Comparison of ENCODE assay signal across 10 cellular contexts in the genomic region with DNA sequence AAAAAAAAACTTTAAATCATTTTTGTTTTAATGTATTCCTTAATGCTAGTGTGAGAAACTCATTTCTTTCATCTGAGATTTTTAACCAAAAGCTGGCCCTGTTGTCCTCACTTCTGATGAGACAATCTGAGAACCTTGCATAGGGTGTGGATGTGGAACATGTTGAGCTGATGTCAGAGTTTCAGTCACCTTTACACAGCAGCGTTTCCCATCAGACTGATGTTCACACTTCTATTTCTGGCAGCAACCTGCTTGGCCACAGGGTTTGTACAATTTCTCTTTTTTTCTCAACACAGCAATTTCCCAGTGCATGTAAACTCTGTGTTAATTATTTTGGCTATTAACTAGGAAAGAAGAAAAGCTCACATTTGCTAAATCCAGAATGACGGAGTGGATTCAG.
DNase-seq lines count a peak whose midpoint lies in the region; ATAC-seq and TF ChIP-seq lines count a peak whose summit lies in the region.
"Had no signal": no experiment of that assay in that cellular context is flagged by ENCODE, and none has a peak within 500 bp of the region (broad histone marks: within the 10 kb centered on the region; RNA-seq: fewer than 3 reads in every experiment).

No MANE protein-coding gene starts in this region.

- H3K36me3 Mint-ChIP-seq in CD4-positive, alpha-beta memory T cell: no peaks in the 10 kb centered on the region

- H3K9ac ChIP-seq in endocrine pancreas (ENCODE audit: control insufficient read depth, insufficient read depth, low read length): no peak overlapping the region

- ATAC-seq in GM18861 (IDR thresholded peaks at IDR 0.05; ENCODE audit: unreplicated experiment): peak; percentile 62
- ATAC-seq in GM21447 (IDR thresholded peaks at IDR 0.05; ENCODE audit: unreplicated experiment): peak; percentile 86
- peak; percentile 82 for ATAC-seq in HG03342 (IDR thresholded peaks at IDR 0.05; ENCODE audit: unreplicated experiment)

- no peak for DNase-seq in NCI-H345 (lab: John Stamatoyannopoulos, UW)
- no peak for DNase-seq in CD4-positive, alpha-beta memory T cell
- DNase-seq in dedifferentiated amniotic fluid mesenchymal stem cell (ENCODE audit: extremely low spot score): no peak
- no peak for DNase-seq in foreskin fibroblast
- DNase-seq: GF-D8 had no signal

- H3K27me3 ChIP-seq in endocrine pancreas (ENCODE audit: control insufficient read depth, insufficient read depth, low read length): no peaks in the 10 kb centered on the region
- no peaks in the 10 kb centered on the region for H3K27me3 ChIP-seq in CD4-positive, alpha-beta memory T cell (ENCODE audit: insufficient read depth, low read length)

- intact Hi-C loops in CD4-positive, alpha-beta memory T cell (cut with micrococcal nuclease): loop anchor here (5.0 kb wide), 1 partner anchor 284 kb away; no protein-coding TSS in a partner anchor

- TF ChIP-seq CTCF in foreskin fibroblast (IDR thresholded peaks at IDR 0.05; ENCODE audit: low read depth, low read length): no peak

- no peak overlapping the region for H3K4me3 Mint-ChIP-seq in CD4-positive, alpha-beta memory T cell

- POLR2A ChIA-PET in CD4-positive, alpha-beta memory T cell (lab: Charles Lee; ENCODE audit: partially characterized antibody): interaction anchor here (0.9 kb wide), 1 partner anchor 224 kb away, joined by 3 read pairs; no protein-coding TSS in a partner anchor

- no peak overlapping the region for H3K27ac ChIP-seq in CD4-positive, alpha-beta memory T cell (ENCODE audit: low read depth, low read length)

- H3K4me3 ChIP-seq in endocrine pancreas (ENCODE audit: control insufficient read depth, insufficient read depth, low read length) (peak overlapping the region; percentile 40), foreskin fibroblast (ENCODE audit: low read depth in 1 of 2, low read length in 2 of 2) (no peak overlapping the region)
- no peak overlapping the region for H3K4me3 ChIP-seq in CD4-positive, alpha-beta memory T cell (ENCODE audit: low read length in 2 of 2)

- CTCF ChIA-PET in CD4-positive, alpha-beta memory T cell (lab: Charles Lee; ENCODE audit: partially characterized antibody): interaction anchor here (1.0 to 2.0 kb wide), 2 partner anchors 50 to 285 kb away, joined by 3 to 10 read pairs; no protein-coding TSS in a partner anchor

- H3K27me3 Mint-ChIP-seq in CD4-positive, alpha-beta memory T cell: no peaks in the 10 kb centered on the region
- H3K27me3 Mint-ChIP-seq: progenitor cell of endocrine pancreas had no signal

- H3K36me3 ChIP-seq in endocrine pancreas (ENCODE audit: control insufficient read depth, insufficient read depth, low read length): no peaks in the 10 kb centered on the region
- no peaks in the 10 kb centered on the region for H3K36me3 ChIP-seq in CD4-positive, alpha-beta memory T cell (ENCODE audit: insufficient read depth, low read length)

- H3K9me3 Mint-ChIP-seq in CD4-positive, alpha-beta memory T cell: no peaks in the 10 kb centered on the region

- H3K4me1 Mint-ChIP-seq in CD4-positive, alpha-beta memory T cell: peaks cover 20 to 30% (median 25%) of the 10 kb centered on the region in 4 donors

- H3K4me1 ChIP-seq in endocrine pancreas (ENCODE audit: control insufficient read depth, insufficient read depth, low read length): no peaks in the 10 kb centered on the region
- peaks cover 21% of the 10 kb centered on the region for H3K4me1 ChIP-seq in CD4-positive, alpha-beta memory T cell (ENCODE audit: insufficient read depth, low read length)

- H3K27ac Mint-ChIP-seq in CD4-positive, alpha-beta memory T cell: no peak overlapping the region

- H3K9me3 ChIP-seq in endocrine pancreas (ENCODE audit: control insufficient read depth, low read length): no peaks in the 10 kb centered on the region
- H3K9me3 ChIP-seq in CD4-positive, alpha-beta memory T cell (ENCODE audit: control insufficient read depth in 1 of 2, low read length in 2 of 2): no peaks in the 10 kb centered on the region
